ENCODE assay signal across 1 cellular context in the genomic region with DNA sequence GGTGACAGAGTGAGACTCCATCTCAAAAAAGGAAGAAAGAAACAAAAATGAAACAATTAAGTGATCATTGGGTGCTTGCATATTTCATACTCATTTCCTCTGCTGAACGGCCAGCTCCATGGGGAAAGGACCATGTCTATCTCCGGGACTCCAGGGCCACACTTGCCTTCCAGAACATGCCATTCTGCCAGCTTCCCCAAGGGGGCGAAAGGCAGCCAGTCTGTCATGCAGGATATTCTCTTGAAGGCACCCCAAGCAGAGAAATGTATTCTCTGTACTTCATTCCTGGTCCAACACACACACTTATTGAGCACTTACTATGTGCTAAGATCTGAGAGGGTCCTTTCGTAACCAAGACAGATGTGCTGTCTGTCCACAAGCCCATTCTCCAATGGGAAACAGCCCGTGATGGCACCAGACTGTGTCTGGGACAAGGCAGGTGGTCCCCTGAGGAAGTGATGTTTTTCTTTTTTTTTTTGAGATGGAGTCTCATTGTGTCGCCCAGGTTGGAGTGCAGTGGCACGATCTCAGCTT.
TF ChIP-seq lines count a peak whose summit lies in the region.

No MANE protein-coding gene starts in this region.

TF ChIP-seq in GM12878, 131 proteins besides CTCF, POLR2A, EP300 and RAD21:
- TF ChIP-seq SIN3A (IDR thresholded peaks at IDR 0.05; ENCODE audit: low read depth, low read length) (no peak), FOXK2 (IDR thresholded peaks at IDR 0.05) (no peak), ZBED1 (IDR thresholded peaks at IDR 0.05; ENCODE audit: borderline replicate concordance) (no peak), NFXL1 (IDR thresholded peaks at IDR 0.05; ENCODE audit: borderline replicate concordance) (no peak), POU2F2 (IDR thresholded peaks at IDR 0.05; ENCODE audit: borderline replicate concordance, low read depth, low read length) (no peak), POLR2AphosphoS2 (IDR thresholded peaks at IDR 0.05; ENCODE audit: low read depth, low read length) (no peak), ZNF274 (IDR thresholded peaks at IDR 0.05; ENCODE audit: insufficient read depth, insufficient read length) (no peak), ZBTB4 (CRISPR knock-in tag; IDR thresholded peaks at IDR 0.05) (no peak), SMAD5 (IDR thresholded peaks at IDR 0.05; ENCODE audit: low read depth) (no peak), ATF2 (IDR thresholded peaks at IDR 0.05; ENCODE audit: low read length) (no peak), HCFC1 (IDR thresholded peaks at IDR 0.05; ENCODE audit: low read length) (no peak), SMAD1 (IDR thresholded peaks at IDR 0.05; ENCODE audit: low read depth, partially characterized antibody) (no peak), BCL11A (IDR thresholded peaks at IDR 0.05; ENCODE audit: low read depth, low read length) (no peak), ZSCAN29 (IDR thresholded peaks at IDR 0.05) (no peak), NFYA (IDR thresholded peaks at IDR 0.05; ENCODE audit: borderline replicate concordance, low read depth, low read length) (no peak), RUNX3 (IDR thresholded peaks at IDR 0.05; ENCODE audit: low read length) (no peak), SRF (IDR thresholded peaks at IDR 0.05; ENCODE audit: low read depth in 2 of 2, low read length in 2 of 2) (no peak)
- TF ChIP-seq, protein P1, sequence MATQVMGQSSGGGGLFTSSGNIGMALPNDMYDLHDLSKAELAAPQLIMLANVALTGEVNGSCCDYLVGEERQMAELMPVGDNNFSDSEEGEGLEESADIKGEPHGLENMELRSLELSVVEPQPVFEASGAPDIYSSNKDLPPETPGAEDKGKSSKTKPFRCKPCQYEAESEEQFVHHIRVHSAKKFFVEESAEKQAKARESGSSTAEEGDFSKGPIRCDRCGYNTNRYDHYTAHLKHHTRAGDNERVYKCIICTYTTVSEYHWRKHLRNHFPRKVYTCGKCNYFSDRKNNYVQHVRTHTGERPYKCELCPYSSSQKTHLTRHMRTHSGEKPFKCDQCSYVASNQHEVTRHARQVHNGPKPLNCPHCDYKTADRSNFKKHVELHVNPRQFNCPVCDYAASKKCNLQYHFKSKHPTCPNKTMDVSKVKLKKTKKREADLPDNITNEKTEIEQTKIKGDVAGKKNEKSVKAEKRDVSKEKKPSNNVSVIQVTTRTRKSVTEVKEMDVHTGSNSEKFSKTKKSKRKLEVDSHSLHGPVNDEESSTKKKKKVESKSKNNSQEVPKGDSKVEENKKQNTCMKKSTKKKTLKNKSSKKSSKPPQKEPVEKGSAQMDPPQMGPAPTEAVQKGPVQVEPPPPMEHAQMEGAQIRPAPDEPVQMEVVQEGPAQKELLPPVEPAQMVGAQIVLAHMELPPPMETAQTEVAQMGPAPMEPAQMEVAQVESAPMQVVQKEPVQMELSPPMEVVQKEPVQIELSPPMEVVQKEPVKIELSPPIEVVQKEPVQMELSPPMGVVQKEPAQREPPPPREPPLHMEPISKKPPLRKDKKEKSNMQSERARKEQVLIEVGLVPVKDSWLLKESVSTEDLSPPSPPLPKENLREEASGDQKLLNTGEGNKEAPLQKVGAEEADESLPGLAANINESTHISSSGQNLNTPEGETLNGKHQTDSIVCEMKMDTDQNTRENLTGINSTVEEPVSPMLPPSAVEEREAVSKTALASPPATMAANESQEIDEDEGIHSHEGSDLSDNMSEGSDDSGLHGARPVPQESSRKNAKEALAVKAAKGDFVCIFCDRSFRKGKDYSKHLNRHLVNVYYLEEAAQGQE (IDR thresholded peaks at IDR 0.05; ENCODE audit: low read depth, low read length), result no peak
- TF ChIP-seq, protein P2, sequence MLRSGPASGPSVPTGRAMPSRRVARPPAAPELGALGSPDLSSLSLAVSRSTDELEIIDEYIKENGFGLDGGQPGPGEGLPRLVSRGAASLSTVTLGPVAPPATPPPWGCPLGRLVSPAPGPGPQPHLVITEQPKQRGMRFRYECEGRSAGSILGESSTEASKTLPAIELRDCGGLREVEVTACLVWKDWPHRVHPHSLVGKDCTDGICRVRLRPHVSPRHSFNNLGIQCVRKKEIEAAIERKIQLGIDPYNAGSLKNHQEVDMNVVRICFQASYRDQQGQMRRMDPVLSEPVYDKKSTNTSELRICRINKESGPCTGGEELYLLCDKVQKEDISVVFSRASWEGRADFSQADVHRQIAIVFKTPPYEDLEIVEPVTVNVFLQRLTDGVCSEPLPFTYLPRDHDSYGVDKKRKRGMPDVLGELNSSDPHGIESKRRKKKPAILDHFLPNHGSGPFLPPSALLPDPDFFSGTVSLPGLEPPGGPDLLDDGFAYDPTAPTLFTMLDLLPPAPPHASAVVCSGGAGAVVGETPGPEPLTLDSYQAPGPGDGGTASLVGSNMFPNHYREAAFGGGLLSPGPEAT (IDR thresholded peaks at IDR 0.05; ENCODE audit: low read depth), result no peak
